In genomic region chr7:114722562-114722961, GRCh38 we compare ENCODE assay signal across 20 cellular contexts.
DNase-seq lines count a peak whose midpoint lies in the region; ATAC-seq and TF ChIP-seq lines count a peak whose summit lies in the region.
"Had no signal": no experiment of that assay in that cellular context is flagged by ENCODE, and none has a peak within 500 bp of the region (broad histone marks: within the 10 kb centered on the region; RNA-seq: fewer than 3 reads in every experiment).

No MANE protein-coding gene starts in this region.

- peak; percentile 25 for DNase-seq in kidney tubule cell (ENCODE audit: low spot score)
- no peak for DNase-seq in sigmoid colon
- DNase-seq in NCI-H2196 (lab: John Stamatoyannopoulos, UW; ENCODE audit: unreplicated experiment), result no peak
- DNase-seq: 8988T; BE2C; CD4-positive, alpha-beta memory T cell; DMS153; DMS79 treated with DMSO at 0.1 percent for 48 hours; GDM1; H7; Kasumi-1 had no signal

- H3K79me2 ChIP-seq in ACC112 (ENCODE audit: control insufficient read depth, insufficient read depth, low read length, unreplicated experiment), result no peaks in the 10 kb centered on the region

- ATAC-seq in GM18868 (IDR thresholded peaks at IDR 0.05; ENCODE audit: unreplicated experiment) (peak; percentile 32), HG03378 (IDR thresholded peaks at IDR 0.05; ENCODE audit: unreplicated experiment) (peak; percentile 44), HG02642 (IDR thresholded peaks at IDR 0.05; ENCODE audit: poor library complexity, unreplicated experiment) (no peak), GM21447 (IDR thresholded peaks at IDR 0.05; ENCODE audit: unreplicated experiment) (no peak)
- ATAC-seq: GM23338, K562 had no signal

- no peak for TF ChIP-seq EP300 in sigmoid colon (IDR thresholded peaks at IDR 0.05)

- H3K4me1 ChIP-seq in ACC112 (ENCODE audit: control insufficient read depth, insufficient read depth, low read length, unreplicated experiment), result peaks cover 10% of the 10 kb centered on the region
- H3K4me1 ChIP-seq in sigmoid colon, result no peaks in the 10 kb centered on the region
- H3K4me1 ChIP-seq: BE2C had no signal

- H3K36me3 ChIP-seq in ACC112 (ENCODE audit: insufficient read depth, low read length), result no peaks in the 10 kb centered on the region
- no peaks in the 10 kb centered on the region for H3K36me3 ChIP-seq in sigmoid colon
- H3K36me3 ChIP-seq: BE2C had no signal

- H3K27ac ChIP-seq in ACC112 (ENCODE audit: low read depth, low read length) (no peak overlapping the region), sigmoid colon (no peak overlapping the region)
- H3K27ac ChIP-seq: C4-2B, HL-60 had no signal

- no peak for TF ChIP-seq CTCF in sigmoid colon (IDR thresholded peaks at IDR 0.05)

- peak overlapping the region; percentile 29 for H2AFZ ChIP-seq in ACC112 (ENCODE audit: low read length, unreplicated experiment)
- H2AFZ ChIP-seq: GM23338 had no signal

- no peaks in the 10 kb centered on the region for H3K9me3 ChIP-seq in sigmoid colon
- H3K9me3 ChIP-seq: BE2C had no signal

- H3K4me3 ChIP-seq in ACC112 (ENCODE audit: low read depth, low read length) (no peak overlapping the region), sigmoid colon (no peak overlapping the region)
- H3K4me3 ChIP-seq: GM23338, K562 had no signal

- intact Hi-C loops in sigmoid colon (cut with DNase I), result no loop called here

- no peaks in the 10 kb centered on the region for H3K27me3 ChIP-seq in ACC112 (ENCODE audit: insufficient read depth, low read length)
- H3K27me3 ChIP-seq in sigmoid colon, result no peaks in the 10 kb centered on the region
- H3K27me3 ChIP-seq: BE2C had no signal

- no peak for TF ChIP-seq POLR2A in sigmoid colon (IDR thresholded peaks at IDR 0.05)

Comparison
In these comparisons a context has a peak if more than half of its experiments do, and no peak if none do; other contexts are left out.
1. ATAC-seq: peak in GM18868 (single experiment) and HG03378 (single experiment); none in HG02642 (single experiment) and GM21447 (single experiment).